Comparison of ENCODE assay signal across 30 cellular contexts in the genomic region with DNA sequence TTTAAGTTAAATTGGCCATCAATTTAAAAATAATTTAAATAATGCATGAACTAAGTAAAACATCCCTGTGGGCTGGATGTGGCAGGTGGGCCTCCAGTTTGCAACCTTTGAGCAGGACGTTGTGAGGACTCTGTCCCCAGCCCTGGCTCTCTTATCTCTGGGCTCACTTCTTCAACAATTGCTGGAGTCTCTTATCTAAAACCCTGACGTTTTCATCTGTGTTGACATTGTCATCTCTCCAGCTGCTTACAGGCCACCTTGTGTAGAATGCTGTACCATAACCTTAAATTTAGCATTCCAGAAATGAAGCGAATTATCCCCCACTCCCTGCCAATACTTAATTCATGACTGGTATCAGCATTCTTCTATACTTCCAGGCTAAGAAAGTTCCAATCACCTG.
"Had no signal": no experiment of that assay in that cellular context is flagged by ENCODE, and none has a peak within 500 bp of the region (broad histone marks: within the 10 kb centered on the region; RNA-seq: fewer than 3 reads in every experiment).

No MANE protein-coding gene starts in this region.

- DNase-seq: activated CD4-positive, alpha-beta T cell treated with anti-CD3 and anti-CD28 coated beads for 48 hours; activated CD4-positive, alpha-beta T cell treated with anti-CD3 and anti-CD28 coated beads, Interleukin-2, amount 50 U/mL, for 48 hours; activated CD8-positive, alpha-beta memory T cell treated with anti-CD3 and anti-CD28 coated beads for 24 hours; activated effector memory CD4-positive, alpha-beta T cell treated with Interleukin-2 at 50 U/mL for 16 hours; activated naive CD4-positive, alpha-beta T cell treated with Interleukin-2 at 50 U/mL for 16 hours; aorta; cerebellar nuclear complex; colonic mucosa; dorsolateral prefrontal cortex; effector memory CD4-positive, alpha-beta T cell; foreskin fibroblast; head of caudate nucleus; hypothalamus; immature natural killer cell; kidney; left lung; lower lobe of right lung; nucleus accumbens; pancreas; retina; stimulated activated naive CD4-positive, alpha-beta T cell; T-helper 2 cell had no signal

- H3K36me3 Mint-ChIP-seq: activated naive CD8-positive, alpha-beta T cell; brain; immature natural killer cell had no signal

- H3K27ac Mint-ChIP-seq: activated naive CD8-positive, alpha-beta T cell; brain; immature natural killer cell had no signal

- H3K9me3 Mint-ChIP-seq: immature natural killer cell had no signal

- H3K27me3 ChIP-seq: cardiac muscle cell, colonic mucosa, dorsolateral prefrontal cortex, left lung, pancreas, tibial nerve had no signal

- H3K9me3 ChIP-seq: colonic mucosa, left lung, lower lobe of right lung, mucosa of descending colon, pancreas, prostate gland, tibial nerve had no signal

- ATAC-seq: esophagus mucosa, left lung, lower lobe of right lung, mucosa of descending colon, pancreas had no signal

- H3K4me1 ChIP-seq: colonic mucosa, pancreas, prostate gland had no signal

- H3K36me3 ChIP-seq: cardiac muscle cell, colonic mucosa, left lung, lower lobe of right lung, pancreas, prostate gland, tibial nerve had no signal

- H3K27me3 Mint-ChIP-seq: activated naive CD8-positive, alpha-beta T cell had no signal

- H3K27ac ChIP-seq: cardiac muscle cell, colonic mucosa, dorsolateral prefrontal cortex, left lung, lower lobe of right lung, pancreas, prostate gland, tibial nerve, VCaP had no signal

- H3K4me3 ChIP-seq: cardiac muscle cell, colonic mucosa, dorsolateral prefrontal cortex, left lung, lower lobe of right lung, mucosa of descending colon, pancreas, prostate gland, tibial nerve had no signal

- H3K4me3 Mint-ChIP-seq: activated naive CD8-positive, alpha-beta T cell; immature natural killer cell had no signal
